10 cellular contexts compared by ENCODE assay signal in genomic region chr17:81858170-81858966, GRCh38. TPM values are rescaled to one million over a fixed set of nuclear protein-coding genes. Genes with fewer than 3 reads are reported as not detected.
DNase-seq lines count a peak whose midpoint lies in the region; ATAC-seq, FAIRE-seq and TF ChIP-seq lines count a peak whose summit lies in the region.
"Had no signal": no experiment of that assay in that cellular context is flagged by ENCODE, and none has a peak within 500 bp of the region (broad histone marks: within the 10 kb centered on the region; RNA-seq: fewer than 3 reads in every experiment).

No MANE protein-coding gene starts in this region.

- H3K27ac ChIP-seq in ACC112 (ENCODE audit: low read depth, low read length), result no peak overlapping the region; the same call in 1 of the 2 replicates
- no peak overlapping the region for H3K27ac ChIP-seq in lung (ENCODE audit: low read depth in 1 of 2, low read length in 1 of 2)

- peak overlapping the region; percentile 92 for H3K4me3 Mint-ChIP-seq in HFFc6
- H3K4me3 Mint-ChIP-seq in activated naive CD8-positive, alpha-beta T cell treated with anti-CD3 and anti-CD28 coated beads, Interleukin-2, amount 10 ng/mL, durations not matched to agents 7 days and 5 days, result peak overlapping the region; percentile 93

- no peak for FAIRE-seq in HTR-8/SVneo (lab: Jason Lieb, UNC)

- peaks cover 32% of the 10 kb centered on the region; the same call in 1 of the 2 replicates for H3K36me3 ChIP-seq in ACC112 (ENCODE audit: insufficient read depth, low read length)
- peaks cover 0 to 39% of the 10 kb centered on the region in 2 donors for H3K36me3 ChIP-seq in lung (ENCODE audit: control insufficient read depth in 2 of 2, insufficient read depth in 2 of 2, low read length in 2 of 2)

- POLR2A ChIA-PET in activated naive CD8-positive, alpha-beta T cell treated with anti-CD3 and anti-CD28 coated beads, Interleukin-2, amount 10 ng/mL, durations not matched to agents 7 days and 5 days (lab: Charles Lee), result interaction anchor here (0.7 to 2.2 kb wide), 4 partner anchors 12 to 175 kb away, joined by 3 to 11 read pairs (median 8); partner anchors contain the start of genes ARHGDIA, ARL16 and HGS

- H3K79me2 ChIP-seq in ACC112 (ENCODE audit: control insufficient read depth, insufficient read depth, low read length, unreplicated experiment), result peaks cover 81% of the 10 kb centered on the region

- no peak for TF ChIP-seq CTCF in HFFc6 (IDR thresholded peaks at IDR 0.05)
- no peak for TF ChIP-seq CTCF in lung (IDR thresholded peaks at IDR 0.05; ENCODE audit: control extremely low read depth, extremely low read depth)

- no peaks in the 10 kb centered on the region for H3K9me3 ChIP-seq in lung (ENCODE audit: control insufficient read depth in 2 of 2, insufficient read depth in 1 of 2, low read length in 1 of 2)

- ATAC-seq in activated naive CD8-positive, alpha-beta T cell treated with anti-CD3 and anti-CD28 coated beads, Interleukin-2, amount 10 ng/mL, durations not matched to agents 7 days and 5 days (ENCODE audit: low read depth), result no peak
- ATAC-seq in lung (ENCODE audit: insufficient read depth, low FRiP score) (no peak), GM18909 (IDR thresholded peaks at IDR 0.05; ENCODE audit: poor library complexity, unreplicated experiment) (no peak)

- H3K4me1 ChIP-seq in ACC112 (ENCODE audit: control insufficient read depth, insufficient read depth, low read length, unreplicated experiment) (peaks cover 30% of the 10 kb centered on the region), lung (ENCODE audit: control insufficient read depth in 2 of 2, insufficient read depth in 2 of 2, low read length in 2 of 2) (peaks cover 0 to 15% of the 10 kb centered on the region in 2 donors)

- 61 to 79% methylated on average over 30 of the region's 30 CpGs for WGBS in lung, 2 donors

- no peaks in the 10 kb centered on the region for H3K27me3 ChIP-seq in ACC112 (ENCODE audit: insufficient read depth, low read length)
- H3K27me3 ChIP-seq in lung (ENCODE audit: control insufficient read depth, insufficient read depth), result no peaks in the 10 kb centered on the region

- no peak overlapping the region for H2AFZ ChIP-seq in ACC112 (ENCODE audit: low read length, unreplicated experiment)

- H3K4me1 Mint-ChIP-seq in HFFc6 (ENCODE audit: low read depth), result peaks cover 22% of the 10 kb centered on the region
- H3K4me1 Mint-ChIP-seq in activated naive CD8-positive, alpha-beta T cell treated with anti-CD3 and anti-CD28 coated beads, Interleukin-2, amount 10 ng/mL, durations not matched to agents 7 days and 5 days, result peaks cover 24% of the 10 kb centered on the region

- peaks cover 10% of the 10 kb centered on the region for H3K27me3 Mint-ChIP-seq in HFFc6 (ENCODE audit: insufficient read depth)
- H3K27me3 Mint-ChIP-seq in activated naive CD8-positive, alpha-beta T cell treated with anti-CD3 and anti-CD28 coated beads, Interleukin-2, amount 10 ng/mL, durations not matched to agents 7 days and 5 days, result no peaks in the 10 kb centered on the region

- peak overlapping the region; percentile 65; the same call in 1 of the 2 replicates for H3K27ac Mint-ChIP-seq in HFFc6
- H3K27ac Mint-ChIP-seq in activated naive CD8-positive, alpha-beta T cell treated with anti-CD3 and anti-CD28 coated beads, Interleukin-2, amount 10 ng/mL, durations not matched to agents 7 days and 5 days, result peak overlapping the region; percentile 38

- no peak for DNase-seq in HFFc6
- no peak for DNase-seq in activated naive CD8-positive, alpha-beta T cell treated with anti-CD3 and anti-CD28 coated beads, Interleukin-2, amount 10 ng/mL, durations not matched to agents 7 days and 5 days
- DNase-seq in lung (ENCODE audit: low spot score), result no peak
- no peak for DNase-seq in HTR-8/SVneo (ENCODE audit: insufficient read length, low spot score)
- no peak for DNase-seq in stimulated activated CD4-positive, alpha-beta T cell treated with anti-CD3 and anti-CD28 coated beads, Interleukin-1b, Interleukin-23, amount 100 ng/mL, for 48 hours
- no peak for DNase-seq in NCI-H2107 (lab: John Stamatoyannopoulos, UW)
- DNase-seq: activated CD8-positive, alpha-beta memory T cell treated with anti-CD3 and anti-CD28 coated beads for 24 hours had no signal

- peaks cover 27% of the 10 kb centered on the region for H3K36me3 Mint-ChIP-seq in HFFc6 (ENCODE audit: low read depth)
- H3K36me3 Mint-ChIP-seq in activated naive CD8-positive, alpha-beta T cell treated with anti-CD3 and anti-CD28 coated beads, Interleukin-2, amount 10 ng/mL, durations not matched to agents 7 days and 5 days, result peaks cover 29% of the 10 kb centered on the region

- H3K9me3 Mint-ChIP-seq in HFFc6, result no peaks in the 10 kb centered on the region
- H3K9me3 Mint-ChIP-seq in activated naive CD8-positive, alpha-beta T cell treated with anti-CD3 and anti-CD28 coated beads, Interleukin-2, amount 10 ng/mL, durations not matched to agents 7 days and 5 days, result no peaks in the 10 kb centered on the region

- peak overlapping the region; percentile 84 for H3K4me3 ChIP-seq in ACC112 (ENCODE audit: low read depth, low read length)
- peak overlapping the region; percentile 12 for H3K4me3 ChIP-seq in lung

RNA-seq across cellular contexts. Expression of gene P4HB, which starts 2.0 kb away (rescaled TPM):
- total RNA-seq in HFFc6 (2021; fragmentation: NEBNext Ultra II Directional; extraction: Animal tissue kit (Norgen Biotek cat#: 25700)), result 100 to 1,000 TPM; 790 to 981 (median 910) TPM
- 100 to 1,000 TPM; 319 to 347 TPM for total RNA-seq in activated naive CD8-positive, alpha-beta T cell treated with anti-CD3 and anti-CD28 coated beads, Interleukin-2, amount 10 ng/mL, durations not matched to agents 7 days and 5 days
- 100 to 1,000 TPM; 356 to 990 TPM for total RNA-seq in lung
- polyA plus RNA-seq in lung, result 100 to 1,000 TPM; 695 to 862 TPM

RNA-seq across cellular contexts. Expression of gene ARHGDIA, which starts 12.8 kb away (rescaled TPM):
- 1,000 to 10,000 TPM in 1 of 6 experiments, 100 to 1,000 TPM in 5; 758 to 1,040 (median 908) TPM for total RNA-seq in HFFc6 (2021; fragmentation: NEBNext Ultra II Directional; extraction: Animal tissue kit (Norgen Biotek cat#: 25700))
- 100 to 1,000 TPM; 538 to 539 TPM for total RNA-seq in activated naive CD8-positive, alpha-beta T cell treated with anti-CD3 and anti-CD28 coated beads, Interleukin-2, amount 10 ng/mL, durations not matched to agents 7 days and 5 days
- 100 to 1,000 TPM; 118 to 558 TPM for total RNA-seq in lung
- polyA plus RNA-seq in lung, result 100 to 1,000 TPM; 327 to 464 TPM

RNA-seq across cellular contexts. Expression of gene PPP1R27, which starts 23.5 kb away (rescaled TPM):
- not detected for total RNA-seq in HFFc6 (2021; fragmentation: NEBNext Ultra II Directional; extraction: Animal tissue kit (Norgen Biotek cat#: 25700))
- not detected for total RNA-seq in activated naive CD8-positive, alpha-beta T cell treated with anti-CD3 and anti-CD28 coated beads, Interleukin-2, amount 10 ng/mL, durations not matched to agents 7 days and 5 days
- total RNA-seq in lung, result not detected
- polyA plus RNA-seq in lung, result under 1 TPM in 1 of 2 donors, not detected in 1; 0.13 TPM
- total RNA-seq: lung microvascular endothelial cell had no signal

RNA-seq across cellular contexts. Expression of gene MCRIP1, which starts 25.3 kb away (rescaled TPM):
- total RNA-seq in HFFc6 (2021; fragmentation: NEBNext Ultra II Directional; extraction: Animal tissue kit (Norgen Biotek cat#: 25700)), result 100 to 1,000 TPM in 2 of 6 experiments, 10 to 100 TPM in 4; 88.0 to 103 (median 92.8) TPM
- 10 to 100 TPM; 56.5 to 58.3 TPM for total RNA-seq in activated naive CD8-positive, alpha-beta T cell treated with anti-CD3 and anti-CD28 coated beads, Interleukin-2, amount 10 ng/mL, durations not matched to agents 7 days and 5 days
- total RNA-seq in lung, result 10 to 100 TPM; 47.6 to 96.2 TPM
- polyA plus RNA-seq in lung, result 100 to 1,000 TPM; 117 to 188 TPM

RNA-seq across cellular contexts. Expression of gene ALYREF, which starts 33.0 kb away (rescaled TPM):
- total RNA-seq in HFFc6 (2021; fragmentation: NEBNext Ultra II Directional; extraction: Animal tissue kit (Norgen Biotek cat#: 25700)), result 100 to 1,000 TPM; 101 to 151 (median 135) TPM
- 100 to 1,000 TPM; 135 to 152 TPM for total RNA-seq in activated naive CD8-positive, alpha-beta T cell treated with anti-CD3 and anti-CD28 coated beads, Interleukin-2, amount 10 ng/mL, durations not matched to agents 7 days and 5 days
- 10 to 100 TPM; 46.5 to 79.5 TPM for total RNA-seq in lung
- polyA plus RNA-seq in lung, result 10 to 100 TPM; 26.1 to 65.8 TPM
